Comparison of ENCODE assay signal across 12 cellular contexts in the genomic region with DNA sequence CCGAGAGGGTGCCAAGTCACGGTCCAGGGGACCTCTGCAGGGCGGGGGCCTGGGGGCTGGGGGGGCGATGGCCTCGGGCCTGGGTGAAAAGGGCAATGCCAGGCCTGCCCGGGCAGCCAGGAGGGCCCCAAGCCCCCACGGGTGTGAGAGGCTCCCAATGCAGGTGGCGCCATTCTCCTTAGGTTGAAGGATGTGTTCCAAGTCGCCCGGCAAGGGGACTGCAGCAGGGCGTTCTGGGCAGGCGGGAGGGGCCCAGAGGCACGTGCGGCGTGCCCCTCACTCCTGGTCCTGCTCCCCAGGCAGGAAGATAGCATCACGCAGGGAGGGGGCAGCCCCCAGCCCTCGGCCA. TPM values are rescaled to one million over a fixed set of nuclear protein-coding genes. Genes with fewer than 3 reads are reported as not detected.
A peak's percentile ranks its signal among the peaks of the same experiment; 100 is the strongest.
DNase-seq lines count a peak whose midpoint lies in the region; ATAC-seq and TF ChIP-seq lines count a peak whose summit lies in the region.
"Had no signal": no experiment of that assay in that cellular context is flagged by ENCODE, and none has a peak within 500 bp of the region (broad histone marks: within the 10 kb centered on the region; RNA-seq: fewer than 3 reads in every experiment).

No MANE protein-coding gene starts in this region.

- no peaks in the 10 kb centered on the region for H3K36me3 ChIP-seq in neutrophil

- peaks cover 5% of the 10 kb centered on the region for H3K27me3 Mint-ChIP-seq in WTC11 (ENCODE audit: low read depth)

- H3K27ac Mint-ChIP-seq in WTC11, result no peak overlapping the region
- H3K27ac Mint-ChIP-seq: activated CD4-positive, alpha-beta T cell treated with anti-CD3 and anti-CD28 coated beads, Interleukin-2, amount 10 ng/mL, durations not matched to agents 24 days and 14 days had no signal

- no peaks in the 10 kb centered on the region for H3K4me1 Mint-ChIP-seq in WTC11

- TF ChIP-seq CTCF in GM10266 (IDR thresholded peaks at IDR 0.05; ENCODE audit: control insufficient read depth, insufficient read depth, low read depth, missing control alignments) (peak; percentile 14), WTC11 (IDR thresholded peaks at IDR 0.05) (no peak), neutrophil (IDR thresholded peaks at IDR 0.05) (no peak)

- H3K27ac ChIP-seq in neutrophil, result peak overlapping the region; percentile 100

- H3K9me3 ChIP-seq in neutrophil, result no peaks in the 10 kb centered on the region

- peak overlapping the region in 1 of 2 experiments; percentile 23 for H3K4me3 ChIP-seq in neutrophil (ENCODE audit: low read depth in 1 of 2, low read length in 1 of 2)

- POLR2A ChIA-PET in WTC11 (lab: Charles Lee), result no interaction called here

- no peaks in the 10 kb centered on the region for H3K9me3 Mint-ChIP-seq in WTC11
- H3K9me3 Mint-ChIP-seq: activated CD4-positive, alpha-beta T cell treated with anti-CD3 and anti-CD28 coated beads, Interleukin-2, amount 10 ng/mL, durations not matched to agents 24 days and 14 days had no signal

- H3K27me3 ChIP-seq in neutrophil, result peaks cover 21% of the 10 kb centered on the region

- H3K4me3 Mint-ChIP-seq in WTC11, result no peak overlapping the region
- H3K4me3 Mint-ChIP-seq: activated CD4-positive, alpha-beta T cell treated with anti-CD3 and anti-CD28 coated beads, Interleukin-2, amount 10 ng/mL, durations not matched to agents 24 days and 14 days had no signal

- CTCF ChIA-PET in WTC11 (lab: Charles Lee), result interaction anchor here (0.6 to 1.5 kb wide), 6 partner anchors 13 to 313 kb away, joined by 3 to 16 read pairs (median 4); no protein-coding TSS in a partner anchor

- ATAC-seq in HG02642 (IDR thresholded peaks at IDR 0.05; ENCODE audit: poor library complexity, unreplicated experiment) (peak; percentile 1), WTC11 (no peak; the same call in 1 of the 2 replicates), GM18498 (IDR thresholded peaks at IDR 0.05; ENCODE audit: unreplicated experiment) (no peak)

- peaks cover 53 to 63% of the 10 kb centered on the region in 2 experiments for H3K4me1 ChIP-seq in neutrophil (ENCODE audit: control insufficient read depth in 1 of 2, insufficient read depth in 1 of 2, low read depth in 1 of 2, low read length in 1 of 2)

- DNase-seq in GM10266 (ENCODE audit: extremely low spot score) (no peak), WTC11 (ENCODE audit: low spot score) (no peak), NCI-H146 (lab: John Stamatoyannopoulos, UW) (no peak)
- no peak for DNase-seq in effector CD4-positive, alpha-beta T cell
- DNase-seq: NCI-H774 had no signal

- H3K36me3 Mint-ChIP-seq in WTC11, result no peaks in the 10 kb centered on the region

TF ChIP-seq in WTC11, 78 proteins besides CTCF, POLR2A, EP300 and RAD21:
- TF ChIP-seq E2F5 (CRISPR knock-in tag; IDR thresholded peaks at IDR 0.05) (0 out of 2 replicates have a peak, but pooled peaks have one; percentile 34), NR1H2 (CRISPR knock-in tag; IDR thresholded peaks at IDR 0.05) (no peak), KAT7 (CRISPR knock-in tag; IDR thresholded peaks at IDR 0.05; ENCODE audit: borderline replicate concordance) (no peak), FOXJ3 (CRISPR knock-in tag; IDR thresholded peaks at IDR 0.05; ENCODE audit: borderline replicate concordance) (no peak), ESRRA (CRISPR knock-in tag; IDR thresholded peaks at IDR 0.05; ENCODE audit: borderline replicate concordance) (no peak), TEAD4 (CRISPR knock-in tag; IDR thresholded peaks at IDR 0.05) (no peak)
TF ChIP-seq in WTC11: peak in this region for 1.

RNA-seq across cellular contexts. Expression of gene TNNI2, which starts 0.7 kb away (rescaled TPM):
- 0.41 TPM in 1 of 3 replicates, not detected in the others for total RNA-seq in WTC11 (2021)
- total RNA-seq: activated CD4-positive, alpha-beta T cell treated with anti-CD3 and anti-CD28 coated beads, Interleukin-2, amount 10 ng/mL, durations not matched to agents 24 days and 14 days; H7; renal cortical epithelial cell had no signal

RNA-seq across cellular contexts. Expression of gene SYT8, which starts 3.3 kb away (rescaled TPM):
- total RNA-seq in WTC11 (2021), result 0.37 TPM in 1 of 3 replicates, not detected in the others
- total RNA-seq: activated CD4-positive, alpha-beta T cell treated with anti-CD3 and anti-CD28 coated beads, Interleukin-2, amount 10 ng/mL, durations not matched to agents 24 days and 14 days; H7 had no signal

RNA-seq across cellular contexts. Expression of gene LSP1, which starts 14.8 kb away (rescaled TPM):
- total RNA-seq in WTC11 (2021), result 0.77 to 1.7 TPM (median 1.0 TPM) in 3 replicates
- total RNA-seq: renal cortical epithelial cell had no signal

RNA-seq across cellular contexts. Expression of gene PRR33, which starts 53.6 kb away (rescaled TPM):
- not detected in 3 replicates for total RNA-seq in WTC11 (2021)
- total RNA-seq: activated CD4-positive, alpha-beta T cell treated with anti-CD3 and anti-CD28 coated beads, Interleukin-2, amount 10 ng/mL, durations not matched to agents 24 days and 14 days; H7; mucosa of gallbladder; renal cortical epithelial cell had no signal
